In the genomic region with DNA sequence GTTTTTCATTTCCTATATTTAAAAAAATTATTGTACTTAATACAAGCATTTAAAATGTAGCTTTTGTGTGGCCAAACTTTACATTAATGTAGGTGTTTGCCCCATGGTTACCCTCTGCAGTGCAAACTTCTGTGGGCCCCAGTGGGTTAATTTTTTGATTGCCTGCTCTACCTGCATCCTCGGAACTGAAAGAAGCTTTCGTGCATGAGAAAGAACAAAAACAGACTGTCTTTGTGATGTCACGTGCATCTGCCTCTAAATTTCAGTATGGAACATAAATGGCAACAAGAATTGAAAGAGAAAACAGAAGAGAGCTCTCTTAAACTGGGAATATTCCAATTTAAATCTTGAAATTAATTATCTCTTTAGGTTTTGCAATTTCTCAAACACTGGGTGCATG, we compare ENCODE assay signal across 21 cellular contexts.
"Had no signal": no experiment of that assay in that cellular context is flagged by ENCODE, and none has a peak within 500 bp of the region (broad histone marks: within the 10 kb centered on the region; RNA-seq: fewer than 3 reads in every experiment).

No MANE protein-coding gene starts in this region.

- H3K36me3 ChIP-seq: esophagus muscularis mucosa, gastrocnemius medialis, heart right ventricle, right lobe of liver, spleen, tibial artery, upper lobe of left lung, vagina had no signal

- ATAC-seq: gastrocnemius medialis; heart right ventricle; psoas muscle; right lobe of liver; stimulated activated memory B cell treated with anti-CD40 and anti-IgM and Interleukin-4, amounts not matched to agents 10 μg/mL and 1 μg/mL and 100 μg/mL, for 72 hours had no signal

- H3K27me3 ChIP-seq: esophagus muscularis mucosa, gastrocnemius medialis, heart right ventricle, right lobe of liver, spleen, tibial artery, upper lobe of left lung, vagina had no signal

- H3K4me3 ChIP-seq: dorsolateral prefrontal cortex, esophagus muscularis mucosa, gastrocnemius medialis, heart right ventricle, psoas muscle, right lobe of liver, spleen, tibial artery, upper lobe of left lung, vagina had no signal

- H3K27ac ChIP-seq: dorsolateral prefrontal cortex, epithelial cell of prostate, esophagus muscularis mucosa, gastrocnemius medialis, heart right ventricle, psoas muscle, right lobe of liver, spleen, tibial artery, upper lobe of left lung, vagina had no signal

- H3K9me3 ChIP-seq: esophagus muscularis mucosa, gastrocnemius medialis, heart right ventricle, psoas muscle, right lobe of liver, spleen, tibial artery, upper lobe of left lung, vagina had no signal

- DNase-seq: dorsolateral prefrontal cortex; effector CD8-positive, alpha-beta T cell; gastrocnemius medialis; heart right ventricle; hypothalamus; kidney glomerular epithelial cell; mesendoderm; naive B cell; psoas muscle; retina; right lobe of liver; spleen; stimulated activated CD4-positive, alpha-beta T cell treated with anti-CD3 and anti-CD28 coated beads, Interleukin-15, amount 100 ng/mL, for 24 hours; stimulated activated CD4-positive, alpha-beta T cell treated with anti-CD3 and anti-CD28 coated beads, Interleukin-1b, Interleukin-23, amount 100 ng/mL, for 48 hours; stimulated activated CD4-positive, alpha-beta T cell treated with anti-CD3 and anti-CD28 coated beads, Interleukin-4, amount 100 ng/mL, for 24 hours; tibial artery; upper lobe of left lung had no signal

- H3K4me1 ChIP-seq: esophagus muscularis mucosa, gastrocnemius medialis, heart right ventricle, psoas muscle, right lobe of liver, spleen, tibial artery, upper lobe of left lung, vagina had no signal
